In the genomic region with DNA sequence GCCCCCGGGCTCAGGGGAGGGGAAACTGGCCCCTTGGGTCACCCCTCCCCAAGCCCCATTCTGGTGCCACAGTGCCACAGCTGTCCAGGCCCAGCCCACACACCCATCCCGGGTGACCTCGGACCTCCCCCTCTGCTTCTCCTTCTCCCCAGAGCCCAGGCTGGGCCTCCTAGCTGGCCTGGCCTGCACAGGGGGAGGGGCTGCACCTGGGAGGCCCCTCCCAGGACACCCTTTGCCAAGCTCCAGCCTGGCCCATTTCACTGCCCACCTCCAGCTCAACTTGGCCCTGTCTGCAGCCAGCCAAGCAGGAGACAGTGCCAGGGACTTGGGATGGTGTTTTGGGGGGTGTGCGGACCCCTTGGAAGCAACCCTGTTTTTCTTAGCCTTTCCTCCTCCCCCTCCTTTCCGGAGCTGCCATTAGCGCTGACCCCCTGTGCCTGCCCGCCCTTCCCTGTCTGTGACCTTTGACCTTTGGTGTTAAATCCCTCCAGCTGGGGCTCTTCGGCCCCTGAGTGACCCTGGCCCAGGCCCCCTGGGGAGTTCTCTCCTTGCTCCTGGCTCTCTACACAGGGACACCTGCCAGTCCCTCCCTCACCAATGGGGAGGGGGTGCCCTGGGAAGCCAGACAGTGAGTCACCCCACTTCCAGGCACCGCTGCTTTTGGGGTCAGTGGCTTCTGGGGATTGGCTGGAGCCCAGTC, we compare ENCODE assay signal across 8 cellular contexts. TPM values are rescaled to one million over a fixed set of nuclear protein-coding genes. Genes with fewer than 3 reads are reported as not detected.
DNase-seq lines count a peak whose midpoint lies in the region; ATAC-seq and TF ChIP-seq lines count a peak whose summit lies in the region.

No MANE protein-coding gene starts in this region.

- WGBS in esophagus squamous epithelium, 2 donors = 31 to 100% methylated on average over 1 to 3 of the region's 9 CpGs

- peak overlapping the region in 3 of 4 donors; percentile 47 to 89 (median 74) for H3K4me3 ChIP-seq in esophagus squamous epithelium

- no peak for TF ChIP-seq POLR2A in esophagus squamous epithelium (IDR thresholded peaks at IDR 0.05)

- ATAC-seq in omental fat pad (ENCODE audit: low FRiP score) (peak; percentile 12), GM21526 (IDR thresholded peaks at IDR 0.05; ENCODE audit: low FRiP score, unreplicated experiment) (no peak)

- DNase-seq in RPMI8226 (peak; percentile 14), esophagus squamous epithelium (lab: John Stamatoyannopoulos, UW) (no peak), omental fat pad (ENCODE audit: low spot score) (no peak), cerebellar nuclear complex (lab: John Stamatoyannopoulos, UW) (no peak), NCI-H2171 treated with DMSO at 0.1 percent for 48 hours (lab: John Stamatoyannopoulos, UW) (no peak)
- no peak for DNase-seq in activated CD4-positive, CD25-positive, alpha-beta regulatory T cell (lab: John Stamatoyannopoulos, UW)

- TF ChIP-seq CTCF in C4-2B (conservative IDR thresholded peaks at IDR 0.05) (no peak), esophagus squamous epithelium (IDR thresholded peaks at IDR 0.05) (no peak), omental fat pad (IDR thresholded peaks at IDR 0.05) (no peak)

- no peaks in the 10 kb centered on the region for H3K9me3 ChIP-seq in esophagus squamous epithelium

- H3K36me3 ChIP-seq in esophagus squamous epithelium = no peaks in the 10 kb centered on the region

- peaks cover 50 to 90% (median 55%) of the 10 kb centered on the region in 3 donors for H3K4me1 ChIP-seq in esophagus squamous epithelium

- intact Hi-C loops in esophagus squamous epithelium (cut with DNase I) = no loop called here

- H3K27ac ChIP-seq in C4-2B = peak overlapping the region; percentile 57
- peak overlapping the region; percentile 14 to 98 (median 78) for H3K27ac ChIP-seq in esophagus squamous epithelium

- peaks cover 0 to 61% (median 2%) of the 10 kb centered on the region in 4 donors for H3K27me3 ChIP-seq in esophagus squamous epithelium

RNA-seq across cellular contexts. Expression of a gene that starts 1.8 kb away (rescaled TPM):
- total RNA-seq in esophagus squamous epithelium (1 to 10 TPM in 1 of 4 donors, under 1 TPM in 3; 0.30 to 1.7 (median 0.67) TPM), omental fat pad (1 to 10 TPM; 1.9 to 4.9 (median 3.0) TPM)

RNA-seq across cellular contexts. Expression of a gene that starts 33.5 kb away (rescaled TPM):
- total RNA-seq in esophagus squamous epithelium (10 to 100 TPM; 29.5 to 40.8 (median 33.2) TPM), omental fat pad (10 to 100 TPM; 32.7 to 53.9 (median 41.8) TPM)

RNA-seq across cellular contexts. Expression of a gene that starts 44.8 kb away (rescaled TPM):
- total RNA-seq in esophagus squamous epithelium (1 to 10 TPM; 5.8 to 9.8 (median 9.3) TPM), omental fat pad (10 to 100 TPM in 1 of 4 donors, 1 to 10 TPM in 3; 2.9 to 16.9 (median 4.7) TPM)

RNA-seq across cellular contexts. Expression of a gene that starts 54.0 kb away (rescaled TPM):
- total RNA-seq in esophagus squamous epithelium (10 to 100 TPM in 3 of 4 donors, 1 to 10 TPM in 1; 9.2 to 20.2 (median 14.2) TPM), omental fat pad (10 to 100 TPM; 10.8 to 40.0 (median 25.8) TPM)
